Comparison of ENCODE assay signal across 8 cellular contexts in genomic region chr2:134918518-134919359, GRCh38. TPM values are rescaled to one million over a fixed set of nuclear protein-coding genes. Genes with fewer than 3 reads are reported as not detected.
DNase-seq lines count a peak whose midpoint lies in the region; ATAC-seq and TF ChIP-seq lines count a peak whose summit lies in the region.

Gene CCNT2 (plus strand): TSS chr2:134918822. CDS start chr2:134918855, 33 bp downstream.

- peak; percentile 96 for DNase-seq in BE2C
- peak; percentile 97 for DNase-seq in NCI-H526 treated with DMSO at 0.1 percent for 48 hours (lab: John Stamatoyannopoulos, UW)
- DNase-seq in activated CD4-positive, alpha-beta T cell treated with anti-CD3 and anti-CD28 coated beads, Interleukin-2, amount 10 ng/mL, durations not matched to agents 24 days and 14 days, result peak; percentile 100
- DNase-seq in colonic mucosa, result peak; percentile 100
- peak; percentile 100 for DNase-seq in kidney tubule cell (ENCODE audit: low spot score)
- peak; percentile 98 to 99 (median 98) for DNase-seq in stimulated activated CD4-positive, alpha-beta T cell treated with anti-CD3 and anti-CD28 coated beads, Interleukin-1b, Interleukin-23, amount 100 ng/mL, for 24 hours (ENCODE audit: low read depth in 4 of 4, low spot score in 1 of 4)

- H3K27me3 ChIP-seq in BE2C, result no peaks in the 10 kb centered on the region
- no peaks in the 10 kb centered on the region for H3K27me3 ChIP-seq in colonic mucosa

- H3K27ac ChIP-seq in colonic mucosa, result peak within 1 kb of the TSS; percentile 97

- peak within 1 kb of the TSS; percentile 97 for H3K27ac Mint-ChIP-seq in activated CD4-positive, alpha-beta T cell treated with anti-CD3 and anti-CD28 coated beads, Interleukin-2, amount 10 ng/mL, durations not matched to agents 24 days and 14 days

- H3K4me1 ChIP-seq in BE2C (no peaks in the 10 kb centered on the region), colonic mucosa (peaks cover 5% of the 10 kb centered on the region)

- H3K36me3 ChIP-seq in BE2C, result no peaks in the 10 kb centered on the region
- H3K36me3 ChIP-seq in colonic mucosa, result no peaks in the 10 kb centered on the region

- intact Hi-C loops in activated CD4-positive, alpha-beta T cell treated with anti-CD3 and anti-CD28 coated beads, Interleukin-2, amount 10 ng/mL, durations not matched to agents 24 days and 14 days (cut with micrococcal nuclease), result loop anchor here (1.0 to 10.0 kb wide), 11 partner anchors 134 to 1466 kb away; partner anchors contain the start of genes CXCR4, MCM6, R3HDM1 and RAB3GAP1
- intact Hi-C loops in colonic mucosa (cut with DNase I), result loop anchor here (10.0 kb wide), 1 partner anchor 464 kb away; no protein-coding TSS in a partner anchor

- H3K9ac ChIP-seq in colonic mucosa (ENCODE audit: low read depth in 2 of 2, low read length in 2 of 2), result peak within 1 kb of the TSS; percentile 93 to 96

- H3K9me3 ChIP-seq in BE2C, result no peaks in the 10 kb centered on the region
- no peaks in the 10 kb centered on the region for H3K9me3 ChIP-seq in colonic mucosa

- TF ChIP-seq CTCF in BE2C (IDR thresholded peaks at IDR 0.05; ENCODE audit: low read depth, low read length) (no peak), colonic mucosa (IDR thresholded peaks at IDR 0.05) (no peak)

- H3K4me3 ChIP-seq in BE2C (ENCODE audit: low read depth, low read length) (peak within 1 kb of the TSS; percentile 72), colonic mucosa (peak within 1 kb of the TSS; percentile 89)

- peak within 1 kb of the TSS; percentile 96 for H3K4me3 Mint-ChIP-seq in activated CD4-positive, alpha-beta T cell treated with anti-CD3 and anti-CD28 coated beads, Interleukin-2, amount 10 ng/mL, durations not matched to agents 24 days and 14 days

- H3K4me1 Mint-ChIP-seq in activated CD4-positive, alpha-beta T cell treated with anti-CD3 and anti-CD28 coated beads, Interleukin-2, amount 10 ng/mL, durations not matched to agents 24 days and 14 days, result peaks cover 23% of the 10 kb centered on the region

- ATAC-seq in GM19324 (IDR thresholded peaks at IDR 0.05; ENCODE audit: low FRiP score, unreplicated experiment) (peak; percentile 90), HG03469 (IDR thresholded peaks at IDR 0.05; ENCODE audit: unreplicated experiment) (peak; percentile 75)

- peaks cover 19% of the 10 kb centered on the region for H3K36me3 Mint-ChIP-seq in activated CD4-positive, alpha-beta T cell treated with anti-CD3 and anti-CD28 coated beads, Interleukin-2, amount 10 ng/mL, durations not matched to agents 24 days and 14 days (ENCODE audit: low read depth)

- peaks cover 6% of the 10 kb centered on the region for H3K27me3 Mint-ChIP-seq in activated CD4-positive, alpha-beta T cell treated with anti-CD3 and anti-CD28 coated beads, Interleukin-2, amount 10 ng/mL, durations not matched to agents 24 days and 14 days

- peaks cover 9% of the 10 kb centered on the region for H3K9me3 Mint-ChIP-seq in activated CD4-positive, alpha-beta T cell treated with anti-CD3 and anti-CD28 coated beads, Interleukin-2, amount 10 ng/mL, durations not matched to agents 24 days and 14 days

RNA-seq across cellular contexts. Expression of gene CCNT2, which starts in this region (rescaled TPM):
- 15.1 TPM for polyA plus RNA-seq in BE2C (2012; ENCODE audit: insufficient read depth, insufficient read length, low read depth)
- total RNA-seq in activated CD4-positive, alpha-beta T cell treated with anti-CD3 and anti-CD28 coated beads, Interleukin-2, amount 10 ng/mL, durations not matched to agents 24 days and 14 days, result 46.0 and 48.5 TPM in 2 replicates
- 10 to 100 TPM; 26.3 to 38.7 TPM for total RNA-seq in colonic mucosa

Comparison
In these comparisons a context has a peak if more than half of its experiments do, and no peak if none do; other contexts are left out.
1. Peak in every context shown above with its lines: DNase-seq, ATAC-seq, H3K4me3 ChIP-seq and H3K27ac ChIP-seq.